Comparison of ENCODE assay signal across 8 cellular contexts in the genomic region with DNA sequence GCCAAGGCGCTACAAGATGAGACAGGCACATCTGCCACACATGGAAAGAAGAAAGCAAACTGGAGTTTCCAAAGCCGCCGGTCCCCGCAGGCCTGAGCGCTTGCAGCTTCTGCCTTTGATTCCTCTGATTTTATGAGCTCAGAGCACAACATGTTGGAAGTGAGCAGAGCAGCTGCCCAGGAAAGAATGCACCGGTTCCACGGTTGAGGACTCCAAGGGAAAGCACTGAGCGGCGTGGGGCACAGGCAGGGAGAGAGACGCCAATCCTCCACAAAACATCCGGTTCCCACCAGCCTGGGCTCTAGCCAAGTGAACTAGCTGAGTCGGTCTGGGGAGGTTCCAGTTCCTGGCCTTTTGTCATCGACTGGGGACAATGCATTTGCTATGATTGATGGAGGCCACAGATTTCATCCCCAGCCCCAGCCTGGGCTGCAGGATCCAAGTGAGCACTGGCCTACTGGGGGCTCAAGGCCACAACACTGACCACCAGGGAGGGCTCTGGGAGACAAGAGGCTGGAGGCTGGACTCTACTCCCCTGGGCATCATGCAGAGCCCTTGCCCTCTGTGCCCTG.
A peak's percentile ranks its signal among the peaks of the same experiment; 100 is the strongest.
DNase-seq lines count a peak whose midpoint lies in the region; ATAC-seq and TF ChIP-seq lines count a peak whose summit lies in the region.

No MANE protein-coding gene starts in this region.

- peak; percentile 66 for DNase-seq in NCI-H1694 (lab: John Stamatoyannopoulos, UW)
- DNase-seq in dermis microvascular lymphatic vessel endothelial cell (ENCODE audit: low read depth in 2 of 2) = peak; percentile 98 to 99
- peak; percentile 67 for DNase-seq in lower lobe of right lung
- no peak for DNase-seq in T-cell
- DNase-seq in NCI-H2171 treated with DMSO at 0.1 percent for 48 hours (lab: John Stamatoyannopoulos, UW) = no peak
- DNase-seq in ecto neural progenitor cell (ENCODE audit: low spot score) = no peak

- H3K4me1 ChIP-seq in lower lobe of right lung = peaks cover 38% of the 10 kb centered on the region

- no peaks in the 10 kb centered on the region for H3K36me3 ChIP-seq in lower lobe of right lung

- no peak for TF ChIP-seq CTCF in lower lobe of right lung (IDR thresholded peaks at IDR 0.05)

- no peak overlapping the region for H3K27ac Mint-ChIP-seq in T-cell

- no peak overlapping the region for H3K4me3 Mint-ChIP-seq in T-cell

- CTCF ChIA-PET in T-cell (lab: Charles Lee) = no interaction called here

- POLR2A ChIA-PET in T-cell (lab: Charles Lee) = no interaction called here

- no peaks in the 10 kb centered on the region for H3K9me3 ChIP-seq in lower lobe of right lung

- H3K27ac ChIP-seq in lower lobe of right lung (peak overlapping the region; percentile 76), temporal lobe (ENCODE audit: low read depth, low read length) (peak overlapping the region; percentile 77)

- no peaks in the 10 kb centered on the region for H3K27me3 Mint-ChIP-seq in T-cell

- H3K4me3 ChIP-seq in lower lobe of right lung = no peak overlapping the region

- no peaks in the 10 kb centered on the region for H3K36me3 Mint-ChIP-seq in T-cell

- no peaks in the 10 kb centered on the region for H3K27me3 ChIP-seq in lower lobe of right lung (ENCODE audit: low read depth)

- intact Hi-C loops in lower lobe of right lung (cut with DNase I) = no loop called here

- no peaks in the 10 kb centered on the region for H3K9me3 Mint-ChIP-seq in T-cell

- H3K4me1 Mint-ChIP-seq in T-cell = peaks cover 6 to 17% (median 12%) of the 10 kb centered on the region in 3 donors

- peak; percentile 56 to 68 for ATAC-seq in lower lobe of right lung
- ATAC-seq in T-cell (replicated peaks in 1 of 4) = no peak
- ATAC-seq in GM18498 (IDR thresholded peaks at IDR 0.05; ENCODE audit: unreplicated experiment) = no peak

Comparison
In these comparisons a context has a peak if more than half of its experiments do, and no peak if none do; other contexts are left out.
1. DNase-seq: peak in NCI-H1694 (single experiment), dermis microvascular lymphatic vessel endothelial cell (2 of 2) and lower lobe of right lung (single experiment); none in T-cell (0 of 34), NCI-H2171 treated with DMSO at 0.1 percent for 48 hours (single experiment) and ecto neural progenitor cell (single experiment).
2. ATAC-seq: peak in lower lobe of right lung (2 of 2); none in T-cell (0 of 4) and GM18498 (single experiment).